In genomic region chrX:150570512-150570911, GRCh38 we compare ENCODE assay signal across 1 cellular context.
TF ChIP-seq lines count a peak whose summit lies in the region.

No MANE protein-coding gene starts in this region.

TF ChIP-seq in HepG2, 621 proteins besides CTCF, POLR2A, EP300 and RAD21 (continued from another document and continues in another):
- peak; percentile 83 for TF ChIP-seq ARID5B (CRISPR knock-in tag; IDR thresholded peaks at IDR 0.05)
- no peak for TF ChIP-seq FOXP1 (IDR thresholded peaks at IDR 0.05)
- TF ChIP-seq FOXP1 (CRISPR knock-in tag; IDR thresholded peaks at IDR 0.05): peak; percentile 71
- no peak for TF ChIP-seq GABPA (IDR thresholded peaks at IDR 0.05; ENCODE audit: low read depth, low read length)
- peak; percentile 16; the same call in 1 of the 2 replicates for TF ChIP-seq GABPA (CRISPR knock-in tag; IDR thresholded peaks at IDR 0.05; ENCODE audit: low read depth)
- 0 out of 2 replicates have a peak, but pooled peaks have one; percentile 63 for TF ChIP-seq ZNF264 (CRISPR knock-in tag; IDR thresholded peaks at IDR 0.05)
- 0 out of 2 replicates have a peak, but pooled peaks have one; percentile 13 for TF ChIP-seq FOXA1 (IDR thresholded peaks at IDR 0.05)
- TF ChIP-seq FOXA1 (CRISPR knock-in tag; IDR thresholded peaks at IDR 0.05): peak; percentile 81
- TF ChIP-seq GATA4 (IDR thresholded peaks at IDR 0.05; ENCODE audit: borderline replicate concordance, low read depth): peak; percentile 80; the same call in 1 of the 2 replicates
- TF ChIP-seq THRA (CRISPR knock-in tag; IDR thresholded peaks at IDR 0.05; ENCODE audit: borderline replicate concordance): 0 out of 2 replicates have a peak, but pooled peaks have one; percentile 21
- TF ChIP-seq TEAD3 (CRISPR knock-in tag; optimal IDR thresholded peaks at IDR 0.05; ENCODE audit: borderline replicate concordance): peak; percentile 66
- no peak for TF ChIP-seq RBM22 (optimal IDR thresholded peaks at IDR 0.05; ENCODE audit: low read length)
- TF ChIP-seq FOXK2 (IDR thresholded peaks at IDR 0.05): peak; percentile 65
- no peak for TF ChIP-seq CBX2 (IDR thresholded peaks at IDR 0.05; ENCODE audit: low read depth, low read length)
- TF ChIP-seq CBX2 (CRISPR knock-in tag; IDR thresholded peaks at IDR 0.05; ENCODE audit: low read depth): no peak
- peak; percentile 64 for TF ChIP-seq ASH2L (IDR thresholded peaks at IDR 0.05; ENCODE audit: insufficient read length, low read depth, low read length)
- peak; percentile 34; the same call in 1 of the 2 replicates for TF ChIP-seq ARID3A (IDR thresholded peaks at IDR 0.05; ENCODE audit: low read depth, low read length)
- peak; percentile 69; the same call in 1 of the 2 replicates for TF ChIP-seq DPF2 (CRISPR knock-in tag; IDR thresholded peaks at IDR 0.05; ENCODE audit: borderline replicate concordance, low read depth)
- TF ChIP-seq MLX (CRISPR knock-in tag; IDR thresholded peaks at IDR 0.05): peak; percentile 62; the same call in 1 of the 2 replicates
- TF ChIP-seq ZBTB43 (CRISPR knock-in tag; conservative IDR thresholded peaks at IDR 0.05): 0 out of 2 replicates have a peak, but pooled peaks have one; percentile 43
- peak; percentile 35; the same call in 1 of the 2 replicates for TF ChIP-seq ZBTB25 (CRISPR knock-in tag; IDR thresholded peaks at IDR 0.05)
- TF ChIP-seq ZNF607 (CRISPR knock-in tag; IDR thresholded peaks at IDR 0.05; ENCODE audit: borderline replicate concordance): no peak
- no peak for TF ChIP-seq THAP7 (CRISPR knock-in tag; IDR thresholded peaks at IDR 0.05)
- TF ChIP-seq BCL6 (CRISPR knock-in tag; IDR thresholded peaks at IDR 0.05): peak; percentile 82
- TF ChIP-seq ZNF350 (CRISPR knock-in tag; IDR thresholded peaks at IDR 0.05; ENCODE audit: borderline replicate concordance, low read depth): no peak
- TF ChIP-seq MED1 (CRISPR knock-in tag; IDR thresholded peaks at IDR 0.05): peak; percentile 72
- peak; percentile 52; the same call in 1 of the 2 replicates for TF ChIP-seq ZNF3 (CRISPR knock-in tag; IDR thresholded peaks at IDR 0.05)
- no peak for TF ChIP-seq ARID2 (CRISPR knock-in tag; IDR thresholded peaks at IDR 0.05; ENCODE audit: borderline replicate concordance)
- peak; percentile 21; the same call in 1 of the 2 replicates for TF ChIP-seq SMC3 (IDR thresholded peaks at IDR 0.05; ENCODE audit: low read length)
- peak; percentile 47; the same call in 1 of the 2 replicates for TF ChIP-seq ZKSCAN8 (CRISPR knock-in tag; IDR thresholded peaks at IDR 0.05; ENCODE audit: borderline replicate concordance)
- TF ChIP-seq CC2D1A (CRISPR knock-in tag; IDR thresholded peaks at IDR 0.05): no peak
- peak; percentile 54; the same call in 1 of the 2 replicates for TF ChIP-seq SIX1 (CRISPR knock-in tag; IDR thresholded peaks at IDR 0.05; ENCODE audit: borderline replicate concordance)
- peak; percentile 36; the same call in 1 of the 2 replicates for TF ChIP-seq FOXK1 (CRISPR knock-in tag; IDR thresholded peaks at IDR 0.05; ENCODE audit: borderline replicate concordance, low read depth)
- TF ChIP-seq SALL1 (CRISPR knock-in tag; IDR thresholded peaks at IDR 0.05): peak; percentile 51; the same call in 1 of the 2 replicates
- no peak for TF ChIP-seq ZNF552 (CRISPR knock-in tag; IDR thresholded peaks at IDR 0.05; ENCODE audit: borderline replicate concordance)
- 0 out of 2 replicates have a peak, but pooled peaks have one; percentile 34 for TF ChIP-seq MAZ (IDR thresholded peaks at IDR 0.05; ENCODE audit: borderline replicate concordance, low read depth, low read length)
- no peak for TF ChIP-seq MAZ (CRISPR knock-in tag; IDR thresholded peaks at IDR 0.05; ENCODE audit: low read depth)
- no peak for TF ChIP-seq ISX (CRISPR knock-in tag; conservative IDR thresholded peaks at IDR 0.05)
- no peak for TF ChIP-seq SOX6 (IDR thresholded peaks at IDR 0.05)
- TF ChIP-seq SOX6 (CRISPR knock-in tag; IDR thresholded peaks at IDR 0.05): peak; percentile 74
- peak; percentile 32; the same call in 1 of the 2 replicates for TF ChIP-seq GFI1 (CRISPR knock-in tag; IDR thresholded peaks at IDR 0.05; ENCODE audit: borderline replicate concordance)
- TF ChIP-seq ZBTB49 (CRISPR knock-in tag; IDR thresholded peaks at IDR 0.05; ENCODE audit: borderline replicate concordance): no peak
- TF ChIP-seq ZFP82 (CRISPR knock-in tag; IDR thresholded peaks at IDR 0.05; ENCODE audit: borderline replicate concordance): no peak
- TF ChIP-seq SAP130 (CRISPR knock-in tag; IDR thresholded peaks at IDR 0.05; ENCODE audit: low read depth): peak; percentile 87
- no peak for TF ChIP-seq PREB (CRISPR knock-in tag; IDR thresholded peaks at IDR 0.05)
- peak; percentile 76 for TF ChIP-seq GATAD2A (CRISPR knock-in tag; IDR thresholded peaks at IDR 0.05)
- peak; percentile 25; the same call in 1 of the 2 replicates for TF ChIP-seq HOXA3 (CRISPR knock-in tag; IDR thresholded peaks at IDR 0.05)
- peak; percentile 58; the same call in 1 of the 2 replicates for TF ChIP-seq CREM (IDR thresholded peaks at IDR 0.05)
- TF ChIP-seq CREM (CRISPR knock-in tag; IDR thresholded peaks at IDR 0.05): no peak
- 0 out of 2 replicates have a peak, but pooled peaks have one; percentile 17 for TF ChIP-seq ZNF614 (CRISPR knock-in tag; IDR thresholded peaks at IDR 0.05; ENCODE audit: borderline replicate concordance)
- TF ChIP-seq HDAC6 (IDR thresholded peaks at IDR 0.05; ENCODE audit: low read depth, low read length): no peak
- peak; percentile 33; the same call in 1 of the 2 replicates for TF ChIP-seq TBX2 (CRISPR knock-in tag; IDR thresholded peaks at IDR 0.05; ENCODE audit: borderline replicate concordance)
- TF ChIP-seq SIN3A (IDR thresholded peaks at IDR 0.05; ENCODE audit: borderline replicate concordance, low read depth, low read length): 0 out of 2 replicates have a peak, but pooled peaks have one; percentile 23
- TF ChIP-seq FOSL2 (CRISPR knock-in tag; IDR thresholded peaks at IDR 0.05): peak; percentile 55
- TF ChIP-seq ZNF333 (CRISPR knock-in tag; IDR thresholded peaks at IDR 0.05; ENCODE audit: borderline replicate concordance): no peak
- peak; percentile 87; the same call in 1 of the 2 replicates for TF ChIP-seq NCOR1 (IDR thresholded peaks at IDR 0.05; ENCODE audit: borderline replicate concordance, low read length)
